ENCODE assay signal across 1 cellular context in genomic region chr16:74817851-74818250, GRCh38.
TF ChIP-seq lines count a peak whose summit lies in the region.

No MANE protein-coding gene starts in this region.

TF ChIP-seq in WTC11, 78 proteins besides CTCF, POLR2A, EP300 and RAD21 (continued from another document):
- TF ChIP-seq USF2 (CRISPR knock-in tag; IDR thresholded peaks at IDR 0.05) (no peak), PRRX2 (CRISPR knock-in tag; IDR thresholded peaks at IDR 0.05) (no peak), USF1 (CRISPR knock-in tag; IDR thresholded peaks at IDR 0.05) (no peak), JAZF1 (CRISPR knock-in tag; IDR thresholded peaks at IDR 0.05) (no peak), ZNF671 (CRISPR knock-in tag; IDR thresholded peaks at IDR 0.05) (no peak)
- TF ChIP-seq, protein P1, sequence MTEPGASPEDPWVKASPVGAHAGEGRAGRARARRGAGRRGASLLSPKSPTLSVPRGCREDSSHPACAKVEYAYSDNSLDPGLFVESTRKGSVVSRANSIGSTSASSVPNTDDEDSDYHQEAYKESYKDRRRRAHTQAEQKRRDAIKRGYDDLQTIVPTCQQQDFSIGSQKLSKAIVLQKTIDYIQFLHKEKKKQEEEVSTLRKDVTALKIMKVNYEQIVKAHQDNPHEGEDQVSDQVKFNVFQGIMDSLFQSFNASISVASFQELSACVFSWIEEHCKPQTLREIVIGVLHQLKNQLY (CRISPR knock-in tag; IDR thresholded peaks at IDR 0.05): no peak
